In genomic region chr15:99502661-99503060, GRCh38 we compare ENCODE assay signal across 12 cellular contexts.
A peak's percentile ranks its signal among the peaks of the same experiment; 100 is the strongest.
DNase-seq lines count a peak whose midpoint lies in the region; ATAC-seq and TF ChIP-seq lines count a peak whose summit lies in the region.
"Had no signal": no experiment of that assay in that cellular context is flagged by ENCODE, and none has a peak within 500 bp of the region (broad histone marks: within the 10 kb centered on the region; RNA-seq: fewer than 3 reads in every experiment).

No MANE protein-coding gene starts in this region.

- no peaks in the 10 kb centered on the region for H3K9me3 Mint-ChIP-seq in activated CD8-positive, alpha-beta T cell treated with anti-CD3 and anti-CD28 coated beads for 36 hours
- H3K9me3 Mint-ChIP-seq in mesothelial cell of epicardium = peaks cover 9% of the 10 kb centered on the region
- H3K9me3 Mint-ChIP-seq: T-cell had no signal

- H3K4me3 Mint-ChIP-seq in activated CD8-positive, alpha-beta T cell treated with anti-CD3 and anti-CD28 coated beads for 36 hours = no peak overlapping the region
- no peak overlapping the region for H3K4me3 Mint-ChIP-seq in mesothelial cell of epicardium
- H3K4me3 Mint-ChIP-seq: T-cell had no signal

- POLR2A ChIA-PET in activated CD8-positive, alpha-beta T cell treated with anti-CD3 and anti-CD28 coated beads for 36 hours (lab: Charles Lee) = interaction anchor here (0.7 to 1.3 kb wide), 3 partner anchors 9 to 184 kb away, joined by 3 to 4 read pairs (median 4); no protein-coding TSS in a partner anchor

- peak overlapping the region; percentile 4 for H3K4me3 ChIP-seq in GM06990 (replicated peaks; ENCODE audit: low read depth, low read length)
- H3K4me3 ChIP-seq: skin epidermis had no signal

- intact Hi-C loops in activated CD8-positive, alpha-beta T cell treated with anti-CD3 and anti-CD28 coated beads for 36 hours (cut with micrococcal nuclease) = loop anchor here (10.0 kb wide), 1 partner anchor 182 kb away; no protein-coding TSS in a partner anchor

- no peaks in the 10 kb centered on the region for H3K36me3 ChIP-seq in GM06990 (ENCODE audit: control insufficient read depth, insufficient read depth, low read length)

- H3K4me1 Mint-ChIP-seq in activated CD8-positive, alpha-beta T cell treated with anti-CD3 and anti-CD28 coated beads for 36 hours (ENCODE audit: low read depth) = peaks cover 50% of the 10 kb centered on the region
- peaks cover 4% of the 10 kb centered on the region for H3K4me1 Mint-ChIP-seq in mesothelial cell of epicardium

- peak overlapping the region; percentile 73 for H3K27ac Mint-ChIP-seq in activated CD8-positive, alpha-beta T cell treated with anti-CD3 and anti-CD28 coated beads for 36 hours
- no peak overlapping the region for H3K27ac Mint-ChIP-seq in mesothelial cell of epicardium
- H3K27ac Mint-ChIP-seq: T-cell had no signal

- H3K36me3 Mint-ChIP-seq in activated CD8-positive, alpha-beta T cell treated with anti-CD3 and anti-CD28 coated beads for 36 hours (ENCODE audit: low read depth) = no peaks in the 10 kb centered on the region
- H3K36me3 Mint-ChIP-seq in mesothelial cell of epicardium = peaks cover 2% of the 10 kb centered on the region
- H3K36me3 Mint-ChIP-seq: T-cell had no signal

- DNase-seq in GM06990 (ENCODE audit: extremely low read depth, insufficient read length) = peak; percentile 55
- no peak for DNase-seq in activated CD8-positive, alpha-beta T cell treated with anti-CD3 and anti-CD28 coated beads for 36 hours
- no peak for DNase-seq in NK-92 treated with Interleukin-12 subunit alpha and Interleukin-12 subunit beta, amount 100 ng/mL, for 24 hours (lab: John Stamatoyannopoulos, UW)
- DNase-seq in mesothelial cell of epicardium (ENCODE audit: low spot score in 2 of 2, unreplicated experiment in 2 of 2) = no peak
- no peak for DNase-seq in stimulated activated CD4-positive, alpha-beta T cell treated with anti-CD3 and anti-CD28 coated beads, Interleukin-2, amount 100 ng/mL, for 48 hours
- DNase-seq: dermis blood vessel endothelial cell, NCI-H1417 treated with DMSO at 0.1 percent for 48 hours had no signal

- ATAC-seq in GM19397 (IDR thresholded peaks at IDR 0.05; ENCODE audit: unreplicated experiment) (peak; percentile 4), HG02970 (IDR thresholded peaks at IDR 0.05; ENCODE audit: low FRiP score, unreplicated experiment) (peak; percentile 6), HG03108 (IDR thresholded peaks at IDR 0.05; ENCODE audit: unreplicated experiment) (no peak)
- ATAC-seq in activated CD8-positive, alpha-beta T cell treated with anti-CD3 and anti-CD28 coated beads for 36 hours = peak; percentile 25
- ATAC-seq: T-cell had no signal

- peaks cover 3% of the 10 kb centered on the region for H3K27me3 Mint-ChIP-seq in activated CD8-positive, alpha-beta T cell treated with anti-CD3 and anti-CD28 coated beads for 36 hours
- peaks cover 5% of the 10 kb centered on the region for H3K27me3 Mint-ChIP-seq in mesothelial cell of epicardium (ENCODE audit: low read depth)

- TF ChIP-seq CTCF in GM06990 (IDR thresholded peaks at IDR 0.05; ENCODE audit: insufficient read depth, low read length, poor library complexity, severe bottlenecking) (no peak), mesothelial cell of epicardium (IDR thresholded peaks at IDR 0.05; ENCODE audit: unreplicated experiment) (no peak)
- no peak for TF ChIP-seq CTCF in activated CD8-positive, alpha-beta T cell treated with anti-CD3 and anti-CD28 coated beads for 36 hours (IDR thresholded peaks at IDR 0.05)

- no peaks in the 10 kb centered on the region for H3K27me3 ChIP-seq in GM06990 (replicated peaks; ENCODE audit: control insufficient read depth, insufficient read depth, low read length)

- CTCF ChIA-PET in activated CD8-positive, alpha-beta T cell treated with anti-CD3 and anti-CD28 coated beads for 36 hours (lab: Charles Lee) = interaction anchor here (1.1 to 1.3 kb wide), 4 partner anchors 18 to 228 kb away, joined by 3 to 4 read pairs (median 3); no protein-coding TSS in a partner anchor
